In genomic region chr17:47695664-47696376, GRCh38 we compare ENCODE assay signal across 9 cellular contexts. TPM values are rescaled to one million over a fixed set of nuclear protein-coding genes. Genes with fewer than 3 reads are reported as not detected.
DNase-seq lines count a peak whose midpoint lies in the region; ATAC-seq and TF ChIP-seq lines count a peak whose summit lies in the region.
"Had no signal": no experiment of that assay in that cellular context is flagged by ENCODE, and none has a peak within 500 bp of the region (broad histone marks: within the 10 kb centered on the region; RNA-seq: fewer than 3 reads in every experiment).

No MANE protein-coding gene starts in this region.

- H3K27me3 ChIP-seq in GM23248 (replicated peaks; ENCODE audit: insufficient read depth) (no peaks in the 10 kb centered on the region), skeletal muscle satellite cell (ENCODE audit: control insufficient read depth, insufficient read depth, low read length) (peaks cover 8% of the 10 kb centered on the region), foreskin keratinocyte (no peaks in the 10 kb centered on the region)

- H3K9me2 ChIP-seq in GM23248 (ENCODE audit: insufficient read depth): no peaks in the 10 kb centered on the region

- peak overlapping the region; percentile 72 for H3K27ac ChIP-seq in GM23248
- H3K27ac ChIP-seq in foreskin keratinocyte: no peak overlapping the region
- H3K27ac ChIP-seq: epithelial cell of prostate had no signal

- DNase-seq in GM23248 (no peak), foreskin keratinocyte (no peak), cerebellar cortex (ENCODE audit: low spot score) (no peak)
- DNase-seq in activated CD4-positive, alpha-beta memory T cell treated with anti-CD3 and anti-CD28 coated beads for 36 hours: no peak

- WGBS in GM23248 (ENCODE audit: low coverage in 1 of 2, low lambda C conversion rate in 2 of 2, missing lambda C conversion rate in 2 of 2), 2 experiments: 70 to 72% methylated on average over 29 to 30 of the region's 32 CpGs

- POLR2A ChIA-PET in activated CD4-positive, alpha-beta memory T cell treated with anti-CD3 and anti-CD28 coated beads for 36 hours (lab: Charles Lee): interaction anchor here (1.0 to 1.8 kb wide), 4 partner anchors 8 to 40 kb away, joined by 3 to 7 read pairs (median 5); partner anchors contain the start of gene TBX21

- H3K4me1 Mint-ChIP-seq in activated CD4-positive, alpha-beta memory T cell treated with anti-CD3 and anti-CD28 coated beads for 36 hours (ENCODE audit: low read depth): peaks cover 55% of the 10 kb centered on the region

- peak overlapping the region; percentile 70 for H3K4me3 Mint-ChIP-seq in activated CD4-positive, alpha-beta memory T cell treated with anti-CD3 and anti-CD28 coated beads for 36 hours

- peak overlapping the region; percentile 77 for H3K27ac Mint-ChIP-seq in activated CD4-positive, alpha-beta memory T cell treated with anti-CD3 and anti-CD28 coated beads for 36 hours

- no peaks in the 10 kb centered on the region for H4K20me1 ChIP-seq in GM23248 (ENCODE audit: insufficient read depth)

- H3K4me1 ChIP-seq in GM23248 (ENCODE audit: insufficient read depth) (peaks cover 6% of the 10 kb centered on the region), skeletal muscle satellite cell (ENCODE audit: control insufficient read depth, insufficient read depth, low read length) (peaks cover 18% of the 10 kb centered on the region), foreskin keratinocyte (no peaks in the 10 kb centered on the region)

- H3K36me3 ChIP-seq in GM23248 (ENCODE audit: low read depth): peaks cover 6% of the 10 kb centered on the region; the same call in 1 of the 2 replicates
- peaks cover 5% of the 10 kb centered on the region for H3K36me3 ChIP-seq in skeletal muscle satellite cell (ENCODE audit: insufficient read depth, low read length)

- peak overlapping the region; percentile 83 for H3K4me2 ChIP-seq in GM23248 (ENCODE audit: unreplicated experiment)
- peak overlapping the region; percentile 95 for H3K4me2 ChIP-seq in skeletal muscle satellite cell (ENCODE audit: low read length)

- H3K9ac ChIP-seq in GM23248 (peak overlapping the region; percentile 95), skeletal muscle satellite cell (ENCODE audit: low read depth, low read length) (no peak overlapping the region)

- H3F3A ChIP-seq in GM23248 (ENCODE audit: insufficient read depth): no peaks in the 10 kb centered on the region; the same call in none of the 2 replicates

- intact Hi-C loops in activated CD4-positive, alpha-beta memory T cell treated with anti-CD3 and anti-CD28 coated beads for 36 hours (cut with micrococcal nuclease): loop anchor here (2.0 to 5.0 kb wide), 3 partner anchors 34 to 106 kb away; partner anchors contain the start of gene KPNB1

- ATAC-seq in HG02885 (IDR thresholded peaks at IDR 0.05; ENCODE audit: poor library complexity, unreplicated experiment) (no peak), foreskin keratinocyte (no peak), GM18858 (IDR thresholded peaks at IDR 0.05; ENCODE audit: unreplicated experiment) (no peak)

- no peaks in the 10 kb centered on the region for H3K9me3 Mint-ChIP-seq in activated CD4-positive, alpha-beta memory T cell treated with anti-CD3 and anti-CD28 coated beads for 36 hours

- in situ Hi-C loops in GM23248 (cut with MboI): no loop called here

- peaks cover 7% of the 10 kb centered on the region for H3K36me3 Mint-ChIP-seq in activated CD4-positive, alpha-beta memory T cell treated with anti-CD3 and anti-CD28 coated beads for 36 hours

- no peaks in the 10 kb centered on the region for H3K27me3 Mint-ChIP-seq in activated CD4-positive, alpha-beta memory T cell treated with anti-CD3 and anti-CD28 coated beads for 36 hours

- H3K79me2 ChIP-seq in GM23248 (ENCODE audit: insufficient read depth): no peaks in the 10 kb centered on the region

- peak overlapping the region; percentile 68 for H2AFZ ChIP-seq in GM23248

- no peak for TF ChIP-seq CTCF in foreskin keratinocyte (conservative IDR thresholded peaks at IDR 0.05)

- peak overlapping the region; percentile 93 for H3K4me3 ChIP-seq in GM23248
- H3K4me3 ChIP-seq in iPS-11a (ENCODE audit: low read depth, low read length): peak overlapping the region; percentile 79
- H3K4me3 ChIP-seq in skeletal muscle satellite cell (ENCODE audit: low read length): no peak overlapping the region

- CTCF ChIA-PET in activated CD4-positive, alpha-beta memory T cell treated with anti-CD3 and anti-CD28 coated beads for 36 hours (lab: Charles Lee): interaction anchor here (1.7 to 6.8 kb wide), 4 partner anchors 11 to 40 kb away, joined by 6 to 175 read pairs (median 15); partner anchors contain the start of gene TBX21

- no peaks in the 10 kb centered on the region for H3K9me3 ChIP-seq in GM23248 (ENCODE audit: low read depth)
- no peaks in the 10 kb centered on the region for H3K9me3 ChIP-seq in skeletal muscle satellite cell (replicated peaks; ENCODE audit: low read length)

RNA-seq across cellular contexts. Expression of gene TBKBP1, which starts 1.9 kb away (rescaled TPM):
- total RNA-seq in GM23248 (2014; rRNA removed; shearing (Covaris generic)): 12.3 and 25.8 TPM in 2 replicates
- polyA plus RNA-seq in GM23248 (2016; fragmentation: Nextera tagmentation; extraction: Ambion mirVana) (1.1 and 1.2 TPM in 2 replicates), foreskin keratinocyte (6.2 and 6.9 TPM in 2 replicates)
- 10 to 100 TPM; 11.3 to 13.0 TPM for total RNA-seq in activated CD4-positive, alpha-beta memory T cell treated with anti-CD3 and anti-CD28 coated beads for 36 hours
- 8.9 and 14.6 TPM in 2 replicates for total RNA-seq in skeletal muscle satellite cell (2012; rRNA removed)
- total RNA-seq in foreskin keratinocyte: 7.3 and 8.7 TPM in 2 replicates

RNA-seq across cellular contexts. Expression of gene TBX21, which starts 37.2 kb away (rescaled TPM):
- total RNA-seq in GM23248 (2014; rRNA removed; shearing (Covaris generic)): not detected in 2 replicates
- polyA plus RNA-seq in GM23248 (2016; fragmentation: Nextera tagmentation; extraction: Ambion mirVana) (not detected in 2 replicates), foreskin keratinocyte (not detected in 2 replicates)
- total RNA-seq in activated CD4-positive, alpha-beta memory T cell treated with anti-CD3 and anti-CD28 coated beads for 36 hours: 10 to 100 TPM; 57.7 to 58.2 TPM
- 3.5 and 3.7 TPM in 2 replicates for total RNA-seq in skeletal muscle satellite cell (2012; rRNA removed)
- not detected in 2 replicates for total RNA-seq in foreskin keratinocyte

RNA-seq across cellular contexts. Expression of gene KPNB1, which starts 46.1 kb away (rescaled TPM):
- total RNA-seq in GM23248 (2014; rRNA removed; shearing (Covaris generic)): 421 and 423 TPM in 2 replicates
- polyA plus RNA-seq in GM23248 (2016; fragmentation: Nextera tagmentation; extraction: Ambion mirVana): 54.5 and 59.5 TPM in 2 replicates
- 100 to 1,000 TPM; 475 to 488 TPM for total RNA-seq in activated CD4-positive, alpha-beta memory T cell treated with anti-CD3 and anti-CD28 coated beads for 36 hours
- 337 and 374 TPM in 2 replicates for total RNA-seq in skeletal muscle satellite cell (2012; rRNA removed)
- total RNA-seq in foreskin keratinocyte: 313 and 344 TPM in 2 replicates
- 75.6 and 107 TPM in 2 replicates for polyA plus RNA-seq in foreskin keratinocyte

Comparison
In these comparisons a context has a peak if more than half of its experiments do, and no peak if none do; other contexts are left out.
1. RNA of gene TBX21, which starts 37.2 kb away (total RNA-seq): 57.7 to 58.2 TPM in activated CD4-positive, alpha-beta memory T cell treated with anti-CD3 and anti-CD28 coated beads for 36 hours; not detected in GM23248 and not detected in foreskin keratinocyte; every median in the first group is over 10 times any median in the second.